In genomic region chrX:3994315-3994714, GRCh38 we compare ENCODE assay signal across 30 cellular contexts.
"Had no signal": no experiment of that assay in that cellular context is flagged by ENCODE, and none has a peak within 500 bp of the region (broad histone marks: within the 10 kb centered on the region; RNA-seq: fewer than 3 reads in every experiment).

No MANE protein-coding gene starts in this region.

- H3K4me1 ChIP-seq: esophagus muscularis mucosa, foreskin keratinocyte, gastrocnemius medialis, heart left ventricle had no signal

- H3K36me3 Mint-ChIP-seq: activated naive CD8-positive, alpha-beta T cell had no signal

- DNase-seq: activated B cell treated with CpG ODN at 0.5 μM for 24 hours; activated CD4-positive, alpha-beta T cell treated with anti-CD3 and anti-CD28 coated beads for 4 hours; activated CD4-positive, alpha-beta T cell treated with anti-CD3 and anti-CD28 coated beads, Interleukin-2, amount 50 U/mL, for 1 hour; activated CD4-positive, alpha-beta T cell treated with anti-CD3 and anti-CD28 coated beads, Interleukin-2, amount 50 U/mL, for 48 hours; activated CD4-positive, CD25-positive, alpha-beta regulatory T cell treated with anti-CD3 and anti-CD28 coated beads, Interleukin-2, amount 50 U/mL, for 72 hours; activated CD8-positive, alpha-beta memory T cell treated with anti-CD3 and anti-CD28 coated beads for 24 hours; activated CD8-positive, alpha-beta T cell treated with anti-CD3 and anti-CD28 coated beads for 36 hours; activated effector memory CD4-positive, alpha-beta T cell treated with Interleukin-2 at 50 U/mL for 16 hours; activated gamma-delta T cell treated with Interleukin-2 at 50 U/mL for 16 hours; activated naive CD4-positive, alpha-beta T cell treated with anti-CD3 and anti-CD28 coated beads, Interleukin-2, amount 50 U/mL, for 16 hours; activated naive CD4-positive, alpha-beta T cell treated with Interleukin-2 at 50 U/mL for 16 hours; activated T-cell treated with anti-CD3 and anti-CD28 coated beads, Interleukin-2, amount 50 U/mL, for 4 hours; brain microvascular endothelial cell; caudate nucleus; cortex of kidney; dermis blood vessel endothelial cell; effector CD4-positive, alpha-beta T cell; effector memory CD8-positive, alpha-beta T cell; erythroblast; foreskin keratinocyte; gastrocnemius medialis; glutamatergic neuron; heart left ventricle; T-helper 17 cell; T1000; WERI-Rb-1 had no signal

- H3K4me3 ChIP-seq: esophagus muscularis mucosa, gastrocnemius medialis, heart left ventricle had no signal

- H3K27me3 ChIP-seq: brain microvascular endothelial cell, esophagus muscularis mucosa, foreskin keratinocyte, gastrocnemius medialis, heart left ventricle had no signal

- H3K27ac Mint-ChIP-seq: activated B cell treated with CpG ODN at 0.5 μM for 24 hours; activated CD8-positive, alpha-beta T cell treated with anti-CD3 and anti-CD28 coated beads for 36 hours; activated naive CD8-positive, alpha-beta T cell; activated T-helper 17 cell treated with anti-CD3 and anti-CD28 coated beads, Interleukin-2, amount 50 U/mL, for 72 hours; effector memory CD8-positive, alpha-beta T cell; T-helper 17 cell; T-helper 2 cell treated with Interferon-gamma antibody and Interleukin-4, amounts not matched to agents 5 μg/mL and 100 μg/mL, for 36 hours had no signal

- H3K9me3 ChIP-seq: gastrocnemius medialis had no signal

- H3K36me3 ChIP-seq: brain microvascular endothelial cell, esophagus muscularis mucosa, gastrocnemius medialis, heart left ventricle, WERI-Rb-1 had no signal

- H3K4me3 Mint-ChIP-seq: activated B cell treated with CpG ODN at 0.5 μM for 24 hours; activated CD8-positive, alpha-beta T cell treated with anti-CD3 and anti-CD28 coated beads for 36 hours; activated naive CD8-positive, alpha-beta T cell; activated T-cell treated with anti-CD3 and anti-CD28 coated beads, Interleukin-2, amount 50 U/mL, for 4 hours; activated T-helper 17 cell treated with anti-CD3 and anti-CD28 coated beads, Interleukin-2, amount 50 U/mL, for 72 hours; effector memory CD8-positive, alpha-beta T cell; T-helper 17 cell; T-helper 2 cell treated with Interferon-gamma antibody and Interleukin-4, amounts not matched to agents 5 μg/mL and 100 μg/mL, for 36 hours had no signal

- H3K9me3 Mint-ChIP-seq: activated CD8-positive, alpha-beta T cell treated with anti-CD3 and anti-CD28 coated beads for 36 hours; activated T-cell treated with anti-CD3 and anti-CD28 coated beads, Interleukin-2, amount 50 U/mL, for 4 hours; activated T-helper 17 cell treated with anti-CD3 and anti-CD28 coated beads, Interleukin-2, amount 50 U/mL, for 72 hours; effector memory CD8-positive, alpha-beta T cell had no signal

- ATAC-seq: activated CD8-positive, alpha-beta T cell treated with anti-CD3 and anti-CD28 coated beads for 36 hours; activated T-cell treated with anti-CD3 and anti-CD28 coated beads, Interleukin-2, amount 50 U/mL, for 4 hours; activated T-helper 17 cell treated with anti-CD3 and anti-CD28 coated beads, Interleukin-2, amount 50 U/mL, for 72 hours; effector memory CD8-positive, alpha-beta T cell; foreskin keratinocyte; gastrocnemius medialis; heart left ventricle; T-helper 17 cell had no signal

- H3K27me3 Mint-ChIP-seq: activated B cell treated with CpG ODN at 0.5 μM for 24 hours; activated CD8-positive, alpha-beta T cell treated with anti-CD3 and anti-CD28 coated beads for 36 hours; activated naive CD8-positive, alpha-beta T cell; activated T-helper 17 cell treated with anti-CD3 and anti-CD28 coated beads, Interleukin-2, amount 50 U/mL, for 72 hours; effector memory CD8-positive, alpha-beta T cell; T-helper 17 cell had no signal

- H3K27ac ChIP-seq: brain microvascular endothelial cell, esophagus muscularis mucosa, foreskin keratinocyte, gastrocnemius medialis, heart left ventricle, WERI-Rb-1 had no signal

- H3K4me1 Mint-ChIP-seq: activated B cell treated with CpG ODN at 0.5 μM for 24 hours; activated T-helper 17 cell treated with anti-CD3 and anti-CD28 coated beads, Interleukin-2, amount 50 U/mL, for 72 hours; T-helper 17 cell had no signal
